Comparison of ENCODE assay signal across 8 cellular contexts in genomic region chr11:35138606-35138948, GRCh38. TPM values are rescaled to one million over a fixed set of nuclear protein-coding genes. Genes with fewer than 3 reads are reported as not detected.
DNase-seq lines count a peak whose midpoint lies in the region; ATAC-seq, FAIRE-seq and TF ChIP-seq lines count a peak whose summit lies in the region.

No MANE protein-coding gene starts in this region.

- H3K4me1 ChIP-seq in kidney (ENCODE audit: control insufficient read depth in 1 of 2, insufficient read depth in 1 of 2, low read depth in 1 of 2, low read length in 2 of 2), result no peaks in the 10 kb centered on the region
- H3K4me1 ChIP-seq in thoracic aorta (ENCODE audit: control insufficient read depth in 1 of 2, low read depth in 2 of 2), result peaks cover 18 to 40% of the 10 kb centered on the region in 2 donors

- H3K9ac ChIP-seq in kidney (ENCODE audit: low read length in 2 of 2), result peak overlapping the region; percentile 20 to 46

- no peak for DNase-seq in activated CD4-positive, alpha-beta T cell treated with anti-CD3 and anti-CD28 coated beads for 36 hours
- no peak for DNase-seq in activated CD4-positive, alpha-beta T cell treated with anti-CD3 and anti-CD28 coated beads, Interleukin-2, amount 50 U/mL, for 48 hours
- DNase-seq in activated naive CD8-positive, alpha-beta T cell treated with anti-CD3 and anti-CD28 coated beads for 36 hours, result no peak
- DNase-seq in kidney (no peak), thoracic aorta (ENCODE audit: low spot score) (no peak), iPS-NIHi11 (ENCODE audit: low spot score) (no peak), NCI-H774 (lab: John Stamatoyannopoulos, UW) (no peak)

- POLR2A ChIA-PET in activated CD4-positive, alpha-beta T cell treated with anti-CD3 and anti-CD28 coated beads for 36 hours (lab: Charles Lee), result interaction anchor here (0.6 to 3.7 kb wide), 6 partner anchors 8 to 89 kb away, joined by 3 to 29 read pairs (median 4); no protein-coding TSS in a partner anchor

- TF ChIP-seq CTCF in kidney (IDR thresholded peaks at IDR 0.05; ENCODE audit: borderline replicate concordance, extremely low read depth, insufficient read depth), result no peak
- no peak for TF ChIP-seq CTCF in thoracic aorta (IDR thresholded peaks at IDR 0.05)

- FAIRE-seq in kidney (lab: Jason Lieb, UNC), result no peak

- H3K4me3 ChIP-seq in kidney (ENCODE audit: low read length in 2 of 2), result peak overlapping the region; percentile 57 to 71
- H3K4me3 ChIP-seq in thoracic aorta, result peak overlapping the region; percentile 95

- no peak for ATAC-seq in activated CD4-positive, alpha-beta T cell treated with anti-CD3 and anti-CD28 coated beads for 36 hours
- ATAC-seq in thoracic aorta (ENCODE audit: insufficient number of reproducible peaks, low FRiP score, low read depth) (peak; percentile 5), GM21526 (IDR thresholded peaks at IDR 0.05; ENCODE audit: low FRiP score, unreplicated experiment) (no peak)

- H3K36me3 ChIP-seq in kidney (ENCODE audit: control insufficient read depth in 1 of 2, insufficient read depth in 2 of 2, low read length in 2 of 2) (no peaks in the 10 kb centered on the region), thoracic aorta (no peaks in the 10 kb centered on the region)

- H3K36me3 Mint-ChIP-seq in activated CD4-positive, alpha-beta T cell treated with anti-CD3 and anti-CD28 coated beads for 36 hours (ENCODE audit: low read depth), result peaks cover 37% of the 10 kb centered on the region
- peaks cover 38% of the 10 kb centered on the region for H3K36me3 Mint-ChIP-seq in activated naive CD8-positive, alpha-beta T cell treated with anti-CD3 and anti-CD28 coated beads for 36 hours

- CTCF ChIA-PET in activated CD4-positive, alpha-beta T cell treated with anti-CD3 and anti-CD28 coated beads for 36 hours (lab: Charles Lee), result interaction anchor here (0.9 to 3.5 kb wide), 6 partner anchors 14 to 213 kb away, joined by 3 to 19 read pairs (median 3); no protein-coding TSS in a partner anchor

- H3K27me3 Mint-ChIP-seq in activated CD4-positive, alpha-beta T cell treated with anti-CD3 and anti-CD28 coated beads for 36 hours, result no peaks in the 10 kb centered on the region
- H3K27me3 Mint-ChIP-seq in activated naive CD8-positive, alpha-beta T cell treated with anti-CD3 and anti-CD28 coated beads for 36 hours, result no peaks in the 10 kb centered on the region

- H3K27me3 ChIP-seq in thoracic aorta (replicated peaks; ENCODE audit: insufficient read depth), result no peaks in the 10 kb centered on the region

- peak overlapping the region; percentile 93 for H3K27ac Mint-ChIP-seq in activated CD4-positive, alpha-beta T cell treated with anti-CD3 and anti-CD28 coated beads for 36 hours
- H3K27ac Mint-ChIP-seq in activated naive CD8-positive, alpha-beta T cell treated with anti-CD3 and anti-CD28 coated beads for 36 hours, result peak overlapping the region; percentile 86

- H3K9me3 ChIP-seq in kidney (ENCODE audit: control insufficient read depth in 1 of 2, low read length in 2 of 2) (no peaks in the 10 kb centered on the region), thoracic aorta (no peaks in the 10 kb centered on the region)

- peaks cover 49% of the 10 kb centered on the region for H3K4me1 Mint-ChIP-seq in activated CD4-positive, alpha-beta T cell treated with anti-CD3 and anti-CD28 coated beads for 36 hours
- peaks cover 50% of the 10 kb centered on the region for H3K4me1 Mint-ChIP-seq in activated naive CD8-positive, alpha-beta T cell treated with anti-CD3 and anti-CD28 coated beads for 36 hours

- no peaks in the 10 kb centered on the region for H3K9me3 Mint-ChIP-seq in activated CD4-positive, alpha-beta T cell treated with anti-CD3 and anti-CD28 coated beads for 36 hours (ENCODE audit: low read depth)
- H3K9me3 Mint-ChIP-seq in activated naive CD8-positive, alpha-beta T cell treated with anti-CD3 and anti-CD28 coated beads for 36 hours, result no peaks in the 10 kb centered on the region

- intact Hi-C loops in activated CD4-positive, alpha-beta T cell treated with anti-CD3 and anti-CD28 coated beads for 36 hours (cut with DNase I, micrococcal nuclease), result loop anchor here in 1 of 2 experiments (2.0 kb wide), 1 partner anchor 222 kb away; the partner anchor contains the start of genes APIP and PDHX
- intact Hi-C loops in kidney (cut with DNase I), result no loop called here

- H3K27ac ChIP-seq in kidney (ENCODE audit: low read depth in 2 of 2, low read length in 2 of 2) (peak overlapping the region; percentile 18 to 84), thoracic aorta (peak overlapping the region; percentile 96 to 97)

- peak overlapping the region; percentile 83 for H3K4me3 Mint-ChIP-seq in activated CD4-positive, alpha-beta T cell treated with anti-CD3 and anti-CD28 coated beads for 36 hours
- H3K4me3 Mint-ChIP-seq in activated naive CD8-positive, alpha-beta T cell treated with anti-CD3 and anti-CD28 coated beads for 36 hours, result peak overlapping the region; percentile 88

RNA-seq across cellular contexts. Expression of gene CD44, which starts 0.4 kb away (rescaled TPM):
- 100 to 1,000 TPM; 357 to 435 TPM for total RNA-seq in activated CD4-positive, alpha-beta T cell treated with anti-CD3 and anti-CD28 coated beads for 36 hours
- total RNA-seq in activated naive CD8-positive, alpha-beta T cell treated with anti-CD3 and anti-CD28 coated beads for 36 hours, result 100 to 1,000 TPM; 380 to 428 TPM
- 235 TPM for total RNA-seq in kidney
- 13.8 TPM for polyA plus RNA-seq in kidney (ENCODE audit: insufficient read depth, low read depth, low replicate concordance)
- 100 to 1,000 TPM; 321 to 613 TPM for total RNA-seq in thoracic aorta
